In the genomic region with DNA sequence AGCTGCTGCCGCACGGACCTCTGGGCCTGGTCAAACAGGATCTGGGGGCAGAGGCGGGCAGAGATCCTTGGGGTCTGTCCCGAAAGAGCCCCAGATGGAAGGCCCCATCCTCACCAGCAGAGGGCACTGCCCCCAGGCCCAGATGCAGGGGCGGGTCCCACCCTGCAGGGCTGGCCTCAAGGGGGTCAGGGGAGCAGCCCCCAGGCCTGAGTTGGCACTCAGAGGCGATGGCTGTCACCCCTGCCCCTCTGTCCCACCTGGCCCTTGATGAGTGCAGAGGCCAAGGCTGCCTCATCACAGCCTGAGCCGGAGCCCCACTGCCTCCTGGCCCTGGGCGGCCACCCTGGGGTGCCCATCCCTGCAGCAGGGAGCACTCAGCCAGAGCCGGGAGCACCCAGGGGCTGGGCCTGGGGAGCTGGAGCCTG, we compare ENCODE assay signal across 12 cellular contexts. TPM values are rescaled to one million over a fixed set of nuclear protein-coding genes. Genes with fewer than 3 reads are reported as not detected.
A peak's percentile ranks its signal among the peaks of the same experiment; 100 is the strongest.
DNase-seq lines count a peak whose midpoint lies in the region; ATAC-seq and TF ChIP-seq lines count a peak whose summit lies in the region.
"Had no signal": no experiment of that assay in that cellular context is flagged by ENCODE, and none has a peak within 500 bp of the region (broad histone marks: within the 10 kb centered on the region; RNA-seq: fewer than 3 reads in every experiment).

No MANE protein-coding gene starts in this region.

- H2AFZ ChIP-seq in PC-3 (ENCODE audit: low read length) (no peak overlapping the region), fibroblast of lung (ENCODE audit: low read length) (no peak overlapping the region)

- H3K27ac Mint-ChIP-seq in activated T-helper 1 cell treated with anti-CD3 and anti-CD28 coated beads, Interleukin-12 subunit alpha, Interleukin-12 subunit beta, Interleukin-2, Interleukin-4 antibody, amounts not matched to agents 30 ng/mL and 10 ng/mL and 1 ng/mL, durations not matched to agents 14 hours and 24 hours and 36 hours = no peak overlapping the region

- peak in 10 of 12 donors; percentile 16 to 58 (median 36) for TF ChIP-seq CTCF in heart left ventricle (IDR thresholded peaks at IDR 0.05)
- peak; percentile 84 for TF ChIP-seq CTCF in PC-3 (conservative IDR thresholded peaks at IDR 0.05; ENCODE audit: low read depth, low read length)
- TF ChIP-seq CTCF in fibroblast of lung (conservative IDR thresholded peaks at IDR 0.05 in 1 of 2, IDR thresholded peaks at IDR 0.05 in 1 of 2; ENCODE audit: low read depth in 1 of 2, low read length in 2 of 2) = peak; percentile 16 to 46
- peak in 4 of 5 experiments; percentile 19 to 34 (median 28) for TF ChIP-seq CTCF in transverse colon (IDR thresholded peaks at IDR 0.05)

- H3K9ac ChIP-seq in PC-3 (ENCODE audit: low read length) = no peak overlapping the region
- H3K9ac ChIP-seq in fibroblast of lung (ENCODE audit: insufficient read depth, low read length) = no peak overlapping the region

- DNase-seq in heart left ventricle (no peak), Right ventricle myocardium superior (no peak), PC-3 (no peak), fibroblast of lung (ENCODE audit: low read depth in 2 of 2) (no peak), transverse colon (no peak), DMS79 treated with DMSO at 0.1 percent for 48 hours (lab: John Stamatoyannopoulos, UW) (no peak), AG08396 (ENCODE audit: low spot score) (no peak)
- no peak for DNase-seq in activated T-helper 1 cell treated with anti-CD3 and anti-CD28 coated beads, Interleukin-12 subunit alpha, Interleukin-12 subunit beta, Interleukin-2, Interleukin-4 antibody, amounts not matched to agents 30 ng/mL and 10 ng/mL and 1 ng/mL, durations not matched to agents 14 hours and 24 hours and 36 hours (ENCODE audit: low spot score)
- DNase-seq: hippocampal formation, NCI-H2081 had no signal

- no peaks in the 10 kb centered on the region for H3K36me3 Mint-ChIP-seq in activated T-helper 1 cell treated with anti-CD3 and anti-CD28 coated beads, Interleukin-12 subunit alpha, Interleukin-12 subunit beta, Interleukin-2, Interleukin-4 antibody, amounts not matched to agents 30 ng/mL and 10 ng/mL and 1 ng/mL, durations not matched to agents 14 hours and 24 hours and 36 hours (ENCODE audit: low read depth)
- H3K36me3 Mint-ChIP-seq: brain had no signal

- in situ Hi-C loops in transverse colon (cut with MboI; ENCODE audit: low pct_ligation_motif_present in 1 of 4, low pct_unique_long_range_greater_than_20kb in 1 of 4, low sequenced_read_pairs in 3 of 4) = no loop called here

- no peaks in the 10 kb centered on the region for H3K9me3 Mint-ChIP-seq in activated T-helper 1 cell treated with anti-CD3 and anti-CD28 coated beads, Interleukin-12 subunit alpha, Interleukin-12 subunit beta, Interleukin-2, Interleukin-4 antibody, amounts not matched to agents 30 ng/mL and 10 ng/mL and 1 ng/mL, durations not matched to agents 14 hours and 24 hours and 36 hours
- H3K9me3 Mint-ChIP-seq: brain had no signal

- H3K9me3 ChIP-seq in heart left ventricle (no peaks in the 10 kb centered on the region), PC-3 (ENCODE audit: low read length) (no peaks in the 10 kb centered on the region), fibroblast of lung (ENCODE audit: control insufficient read depth, insufficient read depth, low read depth, low read length) (no peaks in the 10 kb centered on the region), transverse colon (no peaks in the 10 kb centered on the region)

- H4K20me1 ChIP-seq in PC-3 (ENCODE audit: low read length) = peaks cover 5% of the 10 kb centered on the region
- no peaks in the 10 kb centered on the region for H4K20me1 ChIP-seq in fibroblast of lung (ENCODE audit: control insufficient read depth, extremely low read depth, insufficient read depth, low read length)

- WGBS in heart left ventricle, 4 donors = 86 to 94% (median 91%) methylated on average over 5 to 9 of the region's 9 CpGs
- WGBS in transverse colon (ENCODE audit: low coverage in 1 of 2), 2 donors = no CpG with 5 or more reads among the region's 9 CpGs

- peaks cover 0 to 19% (median 0%) of the 10 kb centered on the region in 9 donors for H3K36me3 ChIP-seq in heart left ventricle
- no peaks in the 10 kb centered on the region for H3K36me3 ChIP-seq in PC-3 (ENCODE audit: low read depth, low read length)
- H3K36me3 ChIP-seq in fibroblast of lung (ENCODE audit: control insufficient read depth, insufficient read depth, low read length) = peaks cover 18% of the 10 kb centered on the region
- no peaks in the 10 kb centered on the region for H3K36me3 ChIP-seq in transverse colon

- TF ChIP-seq POLR2A in heart left ventricle (IDR thresholded peaks at IDR 0.05) (no peak), transverse colon (IDR thresholded peaks at IDR 0.05) (no peak)

- H3K27me3 ChIP-seq in heart left ventricle (no peaks in the 10 kb centered on the region), PC-3 (ENCODE audit: low read length) (no peaks in the 10 kb centered on the region), fibroblast of lung (ENCODE audit: control insufficient read depth, insufficient read depth, low read length) (no peaks in the 10 kb centered on the region), transverse colon (no peaks in the 10 kb centered on the region)

- peaks cover 13% of the 10 kb centered on the region for H3K4me1 Mint-ChIP-seq in activated T-helper 1 cell treated with anti-CD3 and anti-CD28 coated beads, Interleukin-12 subunit alpha, Interleukin-12 subunit beta, Interleukin-2, Interleukin-4 antibody, amounts not matched to agents 30 ng/mL and 10 ng/mL and 1 ng/mL, durations not matched to agents 14 hours and 24 hours and 36 hours (ENCODE audit: low read depth)

- intact Hi-C loops in heart left ventricle (cut with DNase I) = no loop called here
- intact Hi-C loops in Right ventricle myocardium superior (cut with DNase I) = no loop called here
- intact Hi-C loops in PC-3 (cut with micrococcal nuclease) = no loop called here
- intact Hi-C loops in transverse colon (cut with DNase I; ENCODE audit: low total_unique reads) = no loop called here
- intact Hi-C loops in activated T-helper 1 cell treated with anti-CD3 and anti-CD28 coated beads, Interleukin-12 subunit alpha, Interleukin-12 subunit beta, Interleukin-2, Interleukin-4 antibody, amounts not matched to agents 30 ng/mL and 10 ng/mL and 1 ng/mL, durations not matched to agents 14 hours and 24 hours and 36 hours (cut with micrococcal nuclease) = no loop called here

- H3K4me1 ChIP-seq in heart left ventricle = peaks cover 18 to 41% (median 33%) of the 10 kb centered on the region in 12 donors
- H3K4me1 ChIP-seq in PC-3 (ENCODE audit: insufficient read depth, low read length) = peaks cover 22% of the 10 kb centered on the region
- peaks cover 18% of the 10 kb centered on the region for H3K4me1 ChIP-seq in fibroblast of lung (ENCODE audit: control insufficient read depth, extremely low read depth, insufficient read depth, low read length)
- peaks cover 26 to 41% (median 34%) of the 10 kb centered on the region in 4 donors for H3K4me1 ChIP-seq in transverse colon

- H3K27ac ChIP-seq in heart left ventricle (no peak overlapping the region), PC-3 (ENCODE audit: low read length) (no peak overlapping the region), fibroblast of lung (ENCODE audit: insufficient read depth, low read length) (no peak overlapping the region), transverse colon (no peak overlapping the region)
- H3K27ac ChIP-seq: SK-N-MC had no signal

- H3K4me2 ChIP-seq in PC-3 (ENCODE audit: low read length) (no peak overlapping the region), fibroblast of lung (ENCODE audit: extremely low read depth, insufficient read depth, low read length) (no peak overlapping the region)

- no peak overlapping the region for H3K4me3 Mint-ChIP-seq in activated T-helper 1 cell treated with anti-CD3 and anti-CD28 coated beads, Interleukin-12 subunit alpha, Interleukin-12 subunit beta, Interleukin-2, Interleukin-4 antibody, amounts not matched to agents 30 ng/mL and 10 ng/mL and 1 ng/mL, durations not matched to agents 14 hours and 24 hours and 36 hours
- H3K4me3 Mint-ChIP-seq: brain had no signal

- no TSS peak for BruUV-seq in PC-3 (replicated peaks; lab: Mats Ljungman, UMichigan)

- H3K4me3 ChIP-seq in heart left ventricle = no peak overlapping the region
- H3K4me3 ChIP-seq in PC-3 (ENCODE audit: low read length) = no peak overlapping the region
- H3K4me3 ChIP-seq in fibroblast of lung (replicated peaks in 1 of 4; ENCODE audit: control extremely low read depth in 1 of 4, insufficient read depth in 1 of 4, low read depth in 3 of 4, low read length in 4 of 4) = no peak overlapping the region
- no peak overlapping the region for H3K4me3 ChIP-seq in transverse colon
- H3K4me3 ChIP-seq: SK-N-MC had no signal

- POLR2A ChIA-PET in PC-3 (lab: Charles Lee; ENCODE audit: unreplicated experiment) = no interaction called here

- peaks cover 34% of the 10 kb centered on the region for H3K79me2 ChIP-seq in PC-3 (ENCODE audit: low read length)
- H3K79me2 ChIP-seq in fibroblast of lung (ENCODE audit: control insufficient read depth, insufficient read depth, low read length) = peaks cover 35% of the 10 kb centered on the region

- no peaks in the 10 kb centered on the region for H3K27me3 Mint-ChIP-seq in activated T-helper 1 cell treated with anti-CD3 and anti-CD28 coated beads, Interleukin-12 subunit alpha, Interleukin-12 subunit beta, Interleukin-2, Interleukin-4 antibody, amounts not matched to agents 30 ng/mL and 10 ng/mL and 1 ng/mL, durations not matched to agents 14 hours and 24 hours and 36 hours (ENCODE audit: insufficient read depth)

- TF ChIP-seq EP300 in transverse colon (IDR thresholded peaks at IDR 0.05; ENCODE audit: low read depth) = no peak

- no peaks in the 10 kb centered on the region for H3K9me2 ChIP-seq in PC-3 (replicated peaks; ENCODE audit: low read length)

- ATAC-seq in heart left ventricle (no peak), Right ventricle myocardium superior (ENCODE audit: poor library complexity) (no peak), PC-3 (no peak)

- CTCF ChIA-PET in PC-3 (lab: Charles Lee) = no interaction called here

- H3F3A ChIP-seq in PC-3 (ENCODE audit: low read length, unreplicated experiment) = no peaks in the 10 kb centered on the region

RNA-seq across cellular contexts. Expression of a gene that starts 5.7 kb away (rescaled TPM):
- total RNA-seq in heart left ventricle (10 to 100 TPM; 28.7 to 56.3 (median 34.1) TPM), Right ventricle myocardium superior (56.3 TPM), PC-3 (2014; rRNA removed) (116 and 178 TPM in 2 replicates), fibroblast of lung (34.7 and 50.9 TPM in 2 replicates), transverse colon (100 to 1,000 TPM in 2 of 4 donors, 10 to 100 TPM in 2; 52.4 to 190 (median 99.5) TPM)
- polyA plus RNA-seq in heart left ventricle (10 to 100 TPM; 20.1 to 59.5 TPM), fibroblast of lung (15.3 and 15.7 TPM in 2 replicates)
- polyA plus RNA-seq in fibroblast of lung (2012) = 24.4 and 30.2 TPM in 2 replicates
- polyA minus RNA-seq in fibroblast of lung (ENCODE audit: low replicate concordance) = 25.1 and 27.7 TPM in 2 replicates
- total RNA-seq in activated T-helper 1 cell treated with anti-CD3 and anti-CD28 coated beads, Interleukin-12 subunit alpha, Interleukin-12 subunit beta, Interleukin-2, Interleukin-4 antibody, amounts not matched to agents 30 ng/mL and 10 ng/mL and 1 ng/mL, durations not matched to agents 14 hours and 24 hours and 36 hours = 47.7 and 55.1 TPM in 2 replicates

RNA-seq across cellular contexts. Expression of a gene that starts 6.4 kb away (rescaled TPM):
- 10 to 100 TPM in 4 of 9 donors, 1 to 10 TPM in 5; 6.8 to 17.7 (median 9.7) TPM for total RNA-seq in heart left ventricle
- polyA plus RNA-seq in heart left ventricle = 10 to 100 TPM; 16.0 to 16.2 TPM
- total RNA-seq in Right ventricle myocardium superior = 10.6 TPM
- total RNA-seq in PC-3 (2014; rRNA removed) = 132 and 142 TPM in 2 replicates
- total RNA-seq in fibroblast of lung = 12.7 and 13.1 TPM in 2 replicates
- polyA plus RNA-seq in fibroblast of lung = 7.1 and 9.6 TPM in 2 replicates
- polyA plus RNA-seq in fibroblast of lung (2012) = 13.6 and 21.6 TPM in 2 replicates
- polyA minus RNA-seq in fibroblast of lung (ENCODE audit: low replicate concordance) = 14.7 and 16.3 TPM in 2 replicates
- total RNA-seq in transverse colon = 10 to 100 TPM in 3 of 4 donors, 1 to 10 TPM in 1; 7.0 to 35.9 (median 20.5) TPM
- total RNA-seq in activated T-helper 1 cell treated with anti-CD3 and anti-CD28 coated beads, Interleukin-12 subunit alpha, Interleukin-12 subunit beta, Interleukin-2, Interleukin-4 antibody, amounts not matched to agents 30 ng/mL and 10 ng/mL and 1 ng/mL, durations not matched to agents 14 hours and 24 hours and 36 hours = 34.6 and 36.8 TPM in 2 replicates

RNA-seq across cellular contexts. Expression of a gene that starts 21.8 kb away (rescaled TPM):
- 10 to 100 TPM in 1 of 9 donors, 1 to 10 TPM in 5, under 1 TPM in 3; 0.81 to 12.2 (median 3.7) TPM for total RNA-seq in heart left ventricle
- 1 to 10 TPM in 1 of 2 donors, under 1 TPM in 1; 0.47 to 6.2 TPM for polyA plus RNA-seq in heart left ventricle
- total RNA-seq in Right ventricle myocardium superior = 2.6 TPM
- total RNA-seq in PC-3 (2014; rRNA removed) = 4.2 and 5.3 TPM in 2 replicates
- total RNA-seq in fibroblast of lung = 1.0 and 2.5 TPM in 2 replicates
- polyA plus RNA-seq in fibroblast of lung = 0.44 TPM in 2 replicates
- polyA plus RNA-seq in fibroblast of lung (2012) = 1.1 and 1.3 TPM in 2 replicates
- not detected in 2 replicates for polyA minus RNA-seq in fibroblast of lung (ENCODE audit: low replicate concordance)
- 1 to 10 TPM; 1.5 to 3.5 (median 2.4) TPM for total RNA-seq in transverse colon
- 2.5 TPM in 2 replicates for total RNA-seq in activated T-helper 1 cell treated with anti-CD3 and anti-CD28 coated beads, Interleukin-12 subunit alpha, Interleukin-12 subunit beta, Interleukin-2, Interleukin-4 antibody, amounts not matched to agents 30 ng/mL and 10 ng/mL and 1 ng/mL, durations not matched to agents 14 hours and 24 hours and 36 hours

RNA-seq across cellular contexts. Expression of a gene that starts 22.4 kb away (rescaled TPM):
- total RNA-seq in heart left ventricle (10 to 100 TPM; 46.8 to 91.3 (median 67.6) TPM), Right ventricle myocardium superior (70.9 TPM), PC-3 (2014; rRNA removed) (254 and 324 TPM in 2 replicates), fibroblast of lung (46.2 and 69.2 TPM in 2 replicates), transverse colon (100 to 1,000 TPM; 118 to 424 (median 140) TPM)
- polyA plus RNA-seq in heart left ventricle (100 to 1,000 TPM in 1 of 2 donors, 10 to 100 TPM in 1; 81.7 to 117 TPM), fibroblast of lung (44.1 and 73.0 TPM in 2 replicates)
- 67.0 and 92.9 TPM in 2 replicates for polyA plus RNA-seq in fibroblast of lung (2012)
- polyA minus RNA-seq in fibroblast of lung (ENCODE audit: low replicate concordance) = 210 and 377 TPM in 2 replicates
- 144 and 147 TPM in 2 replicates for total RNA-seq in activated T-helper 1 cell treated with anti-CD3 and anti-CD28 coated beads, Interleukin-12 subunit alpha, Interleukin-12 subunit beta, Interleukin-2, Interleukin-4 antibody, amounts not matched to agents 30 ng/mL and 10 ng/mL and 1 ng/mL, durations not matched to agents 14 hours and 24 hours and 36 hours

RNA-seq across cellular contexts. Expression of a gene that starts 22.6 kb away (rescaled TPM):
- total RNA-seq in heart left ventricle = 100 to 1,000 TPM in 2 of 9 donors, 10 to 100 TPM in 7; 50.7 to 220 (median 72.4) TPM
- polyA plus RNA-seq in heart left ventricle = 100 to 1,000 TPM in 1 of 2 donors, 10 to 100 TPM in 1; 57.6 to 226 TPM
- total RNA-seq in Right ventricle myocardium superior = 113 TPM
- total RNA-seq in PC-3 (2014; rRNA removed) = 141 and 168 TPM in 2 replicates
- 9.0 and 10.1 TPM in 2 replicates for total RNA-seq in fibroblast of lung
- 6.0 and 6.2 TPM in 2 replicates for polyA plus RNA-seq in fibroblast of lung
- polyA plus RNA-seq in fibroblast of lung (2012) = 13.5 and 18.1 TPM in 2 replicates
- 4.4 and 5.6 TPM in 2 replicates for polyA minus RNA-seq in fibroblast of lung (ENCODE audit: low replicate concordance)
- total RNA-seq in transverse colon = 100 to 1,000 TPM in 1 of 4 donors, 10 to 100 TPM in 3; 48.0 to 134 (median 77.7) TPM
- 13.6 and 14.6 TPM in 2 replicates for total RNA-seq in activated T-helper 1 cell treated with anti-CD3 and anti-CD28 coated beads, Interleukin-12 subunit alpha, Interleukin-12 subunit beta, Interleukin-2, Interleukin-4 antibody, amounts not matched to agents 30 ng/mL and 10 ng/mL and 1 ng/mL, durations not matched to agents 14 hours and 24 hours and 36 hours

Comparison
In these comparisons a context has a peak if more than half of its experiments do, and no peak if none do; other contexts are left out.
1. CTCF ChIP-seq: peak in every context shown above with its lines; median percentile 84 in PC-3; 36 in heart left ventricle; 31 in fibroblast of lung; 28 in transverse colon.